In genomic region chr16:234468-235305, GRCh38 we compare ENCODE assay signal across 8 cellular contexts. TPM values are rescaled to one million over a fixed set of nuclear protein-coding genes. Genes with fewer than 3 reads are reported as not detected.
A peak's percentile ranks its signal among the peaks of the same experiment; 100 is the strongest.
DNase-seq lines count a peak whose midpoint lies in the region; ATAC-seq, FAIRE-seq and TF ChIP-seq lines count a peak whose summit lies in the region.

Gene FAM234A (plus strand): TSS chr16:234821. CDS start chr16:254414, 19,593 bp downstream.

- H3K36me3 ChIP-seq in iPS-20b (ENCODE audit: insufficient read depth, low read depth, low read length), result no peaks in the 10 kb centered on the region
- no peaks in the 10 kb centered on the region for H3K36me3 ChIP-seq in small intestine (ENCODE audit: control insufficient read depth in 2 of 2, insufficient read depth in 2 of 2, low read length in 2 of 2)

- DNase-seq in AG08396 (ENCODE audit: low spot score) (peak; percentile 98), NCI-H2196 treated with DMSO at 0.1 percent for 48 hours (lab: John Stamatoyannopoulos, UW; ENCODE audit: unreplicated experiment) (peak; percentile 88), T47D (ENCODE audit: low read depth in 1 of 2, low spot score in 1 of 2) (peak; percentile 89 to 95), small intestine (peak; percentile 95)

- H3K4me1 ChIP-seq in iPS-20b (ENCODE audit: insufficient read depth, low read length) (no peaks in the 10 kb centered on the region; the same call in 1 of the 2 replicates), small intestine (ENCODE audit: control insufficient read depth in 2 of 2, insufficient read depth in 1 of 2, low read depth in 1 of 2, low read length in 1 of 2) (peaks cover 1 to 3% of the 10 kb centered on the region in 2 donors)

- no peak for FAIRE-seq in small intestine (lab: Jason Lieb, UNC)

- peak within 1 kb of the TSS; percentile 92 for H3K4me3 ChIP-seq in iPS-20b (ENCODE audit: low read length)
- H3K4me3 ChIP-seq in small intestine (ENCODE audit: low read depth in 1 of 2, low read length in 2 of 2), result peak within 1 kb of the TSS; percentile 71 to 81

- in situ Hi-C loops in T47D (cut with HindIII; ENCODE audit: low pct_unique_long_range_greater_than_20kb, low sequenced_read_pairs), result no loop called here

- peak within 1 kb of the TSS; percentile 91 for H3K9ac ChIP-seq in iPS-20b (ENCODE audit: low read depth, low read length)

- H3K27ac ChIP-seq in VCaP, result peak within 1 kb of the TSS; percentile 88
- H3K27ac ChIP-seq in iPS-20b (ENCODE audit: low read length), result peak within 1 kb of the TSS; percentile 97
- H3K27ac ChIP-seq in small intestine (ENCODE audit: low read depth in 1 of 2, low read length in 1 of 2), result peak within 1 kb of the TSS; percentile 99

- peak; percentile 89 for ATAC-seq in GM18907 (IDR thresholded peaks at IDR 0.05; ENCODE audit: unreplicated experiment)
- peak; percentile 75 for ATAC-seq in HG03159 (IDR thresholded peaks at IDR 0.05; ENCODE audit: unreplicated experiment)

- TF ChIP-seq CTCF in VCaP (conservative IDR thresholded peaks at IDR 0.05), result peak; percentile 58

- 0 to 1% (median 0%) methylated on average over 53 to 85 of the region's 85 CpGs for WGBS in small intestine, 3 donors

- H3K27me3 ChIP-seq in iPS-20b (ENCODE audit: insufficient read depth, low read length) (no peaks in the 10 kb centered on the region), small intestine (ENCODE audit: control insufficient read depth in 2 of 2, insufficient read depth in 2 of 2, low read length in 2 of 2) (no peaks in the 10 kb centered on the region)

- H3K9me3 ChIP-seq in iPS-20b (ENCODE audit: insufficient read depth, low read depth, low read length), result no peaks in the 10 kb centered on the region
- no peaks in the 10 kb centered on the region for H3K9me3 ChIP-seq in small intestine (ENCODE audit: control insufficient read depth, low read depth)

RNA-seq across cellular contexts. Expression of gene FAM234A, which starts in this region (rescaled TPM):
- 100 to 1,000 TPM in 1 of 3 donors, 10 to 100 TPM in 2; 56.5 to 107 (median 57.9) TPM for polyA plus RNA-seq in small intestine

Comparison
In these comparisons a context has a peak if more than half of its experiments do, and no peak if none do; other contexts are left out.
1. Peak in every context shown above with its lines: DNase-seq, ATAC-seq, H3K4me3 ChIP-seq and H3K27ac ChIP-seq.